5 cellular contexts compared by ENCODE assay signal in genomic region chr3:33215739-33216138, GRCh38.
"Had no signal": no experiment of that assay in that cellular context is flagged by ENCODE, and none has a peak within 500 bp of the region (broad histone marks: within the 10 kb centered on the region; RNA-seq: fewer than 3 reads in every experiment).

No MANE protein-coding gene starts in this region.

- H2AFZ ChIP-seq: GM23338 had no signal

- ATAC-seq: GM23338 had no signal

- DNase-seq: H9, HCEC 1CT, IMR-90, KBM-7 had no signal

- H3K4me3 ChIP-seq: GM23338 had no signal
